Comparison of ENCODE assay signal across 7 cellular contexts in the genomic region with DNA sequence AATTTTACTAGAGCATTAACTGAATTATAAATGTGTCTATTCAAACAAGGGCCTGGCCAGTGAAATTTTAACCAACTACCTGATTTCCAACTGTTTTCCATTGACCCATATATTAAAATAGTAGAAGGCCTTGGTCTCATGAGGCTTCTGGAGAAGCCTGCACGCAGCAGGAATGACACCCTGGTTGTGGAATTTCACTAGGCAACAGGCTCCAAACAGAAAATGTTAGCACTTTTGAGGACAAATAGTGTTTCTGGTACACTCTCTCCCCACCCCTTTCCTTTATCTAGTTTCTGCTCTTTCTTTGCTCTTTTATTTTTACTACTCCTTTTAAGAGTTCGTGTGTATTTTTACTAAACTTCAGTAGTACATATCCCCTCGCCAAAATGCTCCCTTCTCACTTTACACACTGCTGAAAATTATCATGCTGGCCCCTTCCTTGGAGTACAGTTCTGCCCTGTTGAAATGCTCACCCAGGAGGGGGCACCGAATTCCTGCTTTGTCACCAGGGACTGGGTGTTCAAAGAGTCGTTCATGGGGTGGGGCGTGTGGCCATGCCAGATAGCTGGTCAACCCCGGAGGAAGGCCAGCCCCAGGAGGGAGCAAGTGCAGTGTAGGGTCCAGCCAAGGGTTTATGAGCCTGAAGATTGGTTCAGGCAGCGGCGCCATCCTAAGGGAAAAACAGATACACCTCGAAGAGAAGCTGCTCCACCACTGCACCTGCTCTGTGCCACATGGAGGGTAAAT. TPM values are rescaled to one million over a fixed set of nuclear protein-coding genes. Genes with fewer than 3 reads are reported as not detected.
DNase-seq lines count a peak whose midpoint lies in the region; ATAC-seq and TF ChIP-seq lines count a peak whose summit lies in the region.

No MANE protein-coding gene starts in this region.

- peak; percentile 78 for DNase-seq in GM04504 (ENCODE audit: low read depth)
- DNase-seq in activated T-helper 1 cell treated with anti-CD3 and anti-CD28 coated beads, Interleukin-12 subunit alpha, Interleukin-12 subunit beta, Interleukin-2, Interleukin-4 antibody, amounts not matched to agents 30 ng/mL and 10 ng/mL and 1 ng/mL, durations not matched to agents 14 hours and 24 hours and 36 hours (ENCODE audit: low spot score), result no peak
- DNase-seq in left ventricle myocardium inferior, result no peak
- DNase-seq in spleen, result no peak
- DNase-seq in NCI-H187 (lab: John Stamatoyannopoulos, UW), result no peak
- DNase-seq in SIG-M5 treated with dmso at 0.1 percent for 504 hours (lab: John Stamatoyannopoulos, UW; ENCODE audit: unreplicated experiment), result no peak

- H3K27ac ChIP-seq in left ventricle myocardium inferior (replicated peaks) (peak overlapping the region; percentile 54), spleen (peak overlapping the region in 5 of 8 donors; percentile 44 to 77 (median 58))

- TF ChIP-seq CTCF in left ventricle myocardium inferior (IDR thresholded peaks at IDR 0.05; ENCODE audit: borderline replicate concordance) (no peak), spleen (IDR thresholded peaks at IDR 0.05 in 8 of 11, conservative IDR thresholded peaks at IDR 0.05 in 3 of 11) (no peak)

- intact Hi-C loops in activated T-helper 1 cell treated with anti-CD3 and anti-CD28 coated beads, Interleukin-12 subunit alpha, Interleukin-12 subunit beta, Interleukin-2, Interleukin-4 antibody, amounts not matched to agents 30 ng/mL and 10 ng/mL and 1 ng/mL, durations not matched to agents 14 hours and 24 hours and 36 hours (cut with micrococcal nuclease), result loop anchor here (1.0 to 10.0 kb wide), 3 partner anchors 10 to 881 kb away; no protein-coding TSS in a partner anchor
- intact Hi-C loops in left ventricle myocardium inferior (cut with micrococcal nuclease), result no loop called here
- intact Hi-C loops in spleen (cut with DNase I; ENCODE audit: low total_unique reads), result no loop called here

- H3K36me3 ChIP-seq in left ventricle myocardium inferior (no peaks in the 10 kb centered on the region), spleen (no peaks in the 10 kb centered on the region)

- no peak for TF ChIP-seq POLR2A in spleen (IDR thresholded peaks at IDR 0.05)

- peaks cover 91% of the 10 kb centered on the region for H3K4me1 Mint-ChIP-seq in activated T-helper 1 cell treated with anti-CD3 and anti-CD28 coated beads, Interleukin-12 subunit alpha, Interleukin-12 subunit beta, Interleukin-2, Interleukin-4 antibody, amounts not matched to agents 30 ng/mL and 10 ng/mL and 1 ng/mL, durations not matched to agents 14 hours and 24 hours and 36 hours (ENCODE audit: low read depth)

- H3K27ac Mint-ChIP-seq in activated T-helper 1 cell treated with anti-CD3 and anti-CD28 coated beads, Interleukin-12 subunit alpha, Interleukin-12 subunit beta, Interleukin-2, Interleukin-4 antibody, amounts not matched to agents 30 ng/mL and 10 ng/mL and 1 ng/mL, durations not matched to agents 14 hours and 24 hours and 36 hours, result peak overlapping the region; percentile 91

- H3K36me3 Mint-ChIP-seq in activated T-helper 1 cell treated with anti-CD3 and anti-CD28 coated beads, Interleukin-12 subunit alpha, Interleukin-12 subunit beta, Interleukin-2, Interleukin-4 antibody, amounts not matched to agents 30 ng/mL and 10 ng/mL and 1 ng/mL, durations not matched to agents 14 hours and 24 hours and 36 hours (ENCODE audit: low read depth), result peaks cover 12% of the 10 kb centered on the region

- H3K27me3 ChIP-seq in left ventricle myocardium inferior (ENCODE audit: low read depth) (peaks cover 37% of the 10 kb centered on the region), spleen (replicated peaks in 1 of 7) (peaks cover 0 to 53% (median 11%) of the 10 kb centered on the region in 7 donors)

- no peak for ATAC-seq in GM21367 (IDR thresholded peaks at IDR 0.05; ENCODE audit: unreplicated experiment)

- WGBS in spleen, 5 donors, result 83 to 85% (median 85%) methylated on average over 10 of the region's 10 CpGs

- H3K9me3 Mint-ChIP-seq in activated T-helper 1 cell treated with anti-CD3 and anti-CD28 coated beads, Interleukin-12 subunit alpha, Interleukin-12 subunit beta, Interleukin-2, Interleukin-4 antibody, amounts not matched to agents 30 ng/mL and 10 ng/mL and 1 ng/mL, durations not matched to agents 14 hours and 24 hours and 36 hours, result peaks cover 7% of the 10 kb centered on the region

- peaks cover 9% of the 10 kb centered on the region for H3K9me3 ChIP-seq in left ventricle myocardium inferior (replicated peaks)
- peaks cover 0 to 10% (median 0%) of the 10 kb centered on the region in 8 donors for H3K9me3 ChIP-seq in spleen

- H3K4me1 ChIP-seq in left ventricle myocardium inferior (peaks cover 40% of the 10 kb centered on the region), spleen (peaks cover 5 to 61% (median 35%) of the 10 kb centered on the region in 6 donors)

- H3K4me3 Mint-ChIP-seq in activated T-helper 1 cell treated with anti-CD3 and anti-CD28 coated beads, Interleukin-12 subunit alpha, Interleukin-12 subunit beta, Interleukin-2, Interleukin-4 antibody, amounts not matched to agents 30 ng/mL and 10 ng/mL and 1 ng/mL, durations not matched to agents 14 hours and 24 hours and 36 hours, result no peak overlapping the region

- H3K27me3 Mint-ChIP-seq in activated T-helper 1 cell treated with anti-CD3 and anti-CD28 coated beads, Interleukin-12 subunit alpha, Interleukin-12 subunit beta, Interleukin-2, Interleukin-4 antibody, amounts not matched to agents 30 ng/mL and 10 ng/mL and 1 ng/mL, durations not matched to agents 14 hours and 24 hours and 36 hours (ENCODE audit: insufficient read depth), result peaks cover 5% of the 10 kb centered on the region

- no peak overlapping the region for H3K4me3 ChIP-seq in left ventricle myocardium inferior
- no peak overlapping the region for H3K4me3 ChIP-seq in spleen

RNA-seq across cellular contexts. Expression of a gene that starts 22.1 kb away (rescaled TPM):
- 13.1 and 15.5 TPM in 2 replicates for total RNA-seq in activated T-helper 1 cell treated with anti-CD3 and anti-CD28 coated beads, Interleukin-12 subunit alpha, Interleukin-12 subunit beta, Interleukin-2, Interleukin-4 antibody, amounts not matched to agents 30 ng/mL and 10 ng/mL and 1 ng/mL, durations not matched to agents 14 hours and 24 hours and 36 hours
- total RNA-seq in left ventricle myocardium inferior (57.1 TPM), spleen (100 to 1,000 TPM in 3 of 7 donors, 10 to 100 TPM in 4; 40.9 to 146 (median 77.7) TPM)
- polyA plus RNA-seq in spleen, result 1 to 10 TPM; 8.3 to 9.9 (median 9.5) TPM

RNA-seq across cellular contexts. Expression of a gene that starts 51.0 kb away (rescaled TPM):
- total RNA-seq in activated T-helper 1 cell treated with anti-CD3 and anti-CD28 coated beads, Interleukin-12 subunit alpha, Interleukin-12 subunit beta, Interleukin-2, Interleukin-4 antibody, amounts not matched to agents 30 ng/mL and 10 ng/mL and 1 ng/mL, durations not matched to agents 14 hours and 24 hours and 36 hours, result not detected in 2 replicates
- total RNA-seq in left ventricle myocardium inferior, result 73.5 TPM
- total RNA-seq in spleen, result 1 to 10 TPM in 1 of 7 donors, under 1 TPM in 3, not detected in 3; 0.29 to 1.4 (median 0.52) TPM
- 1 to 10 TPM in 1 of 3 donors, under 1 TPM in 2; 0.09 to 1.4 (median 0.26) TPM for polyA plus RNA-seq in spleen

Comparison
In these comparisons a context has a peak if more than half of its experiments do, and no peak if none do; other contexts are left out.
1. RNA of a gene that starts 51.0 kb away (total RNA-seq): 73.5 TPM in left ventricle myocardium inferior (single experiment); 0.29 to 1.4 TPM in spleen and not detected in activated T-helper 1 cell treated with anti-CD3 and anti-CD28 coated beads, Interleukin-12 subunit alpha, Interleukin-12 subunit beta, Interleukin-2, Interleukin-4 antibody, amounts not matched to agents 30 ng/mL and 10 ng/mL and 1 ng/mL, durations not matched to agents 14 hours and 24 hours and 36 hours; every median in the first group is over 10 times any median in the second.